8 cellular contexts compared by ENCODE assay signal in the genomic region with DNA sequence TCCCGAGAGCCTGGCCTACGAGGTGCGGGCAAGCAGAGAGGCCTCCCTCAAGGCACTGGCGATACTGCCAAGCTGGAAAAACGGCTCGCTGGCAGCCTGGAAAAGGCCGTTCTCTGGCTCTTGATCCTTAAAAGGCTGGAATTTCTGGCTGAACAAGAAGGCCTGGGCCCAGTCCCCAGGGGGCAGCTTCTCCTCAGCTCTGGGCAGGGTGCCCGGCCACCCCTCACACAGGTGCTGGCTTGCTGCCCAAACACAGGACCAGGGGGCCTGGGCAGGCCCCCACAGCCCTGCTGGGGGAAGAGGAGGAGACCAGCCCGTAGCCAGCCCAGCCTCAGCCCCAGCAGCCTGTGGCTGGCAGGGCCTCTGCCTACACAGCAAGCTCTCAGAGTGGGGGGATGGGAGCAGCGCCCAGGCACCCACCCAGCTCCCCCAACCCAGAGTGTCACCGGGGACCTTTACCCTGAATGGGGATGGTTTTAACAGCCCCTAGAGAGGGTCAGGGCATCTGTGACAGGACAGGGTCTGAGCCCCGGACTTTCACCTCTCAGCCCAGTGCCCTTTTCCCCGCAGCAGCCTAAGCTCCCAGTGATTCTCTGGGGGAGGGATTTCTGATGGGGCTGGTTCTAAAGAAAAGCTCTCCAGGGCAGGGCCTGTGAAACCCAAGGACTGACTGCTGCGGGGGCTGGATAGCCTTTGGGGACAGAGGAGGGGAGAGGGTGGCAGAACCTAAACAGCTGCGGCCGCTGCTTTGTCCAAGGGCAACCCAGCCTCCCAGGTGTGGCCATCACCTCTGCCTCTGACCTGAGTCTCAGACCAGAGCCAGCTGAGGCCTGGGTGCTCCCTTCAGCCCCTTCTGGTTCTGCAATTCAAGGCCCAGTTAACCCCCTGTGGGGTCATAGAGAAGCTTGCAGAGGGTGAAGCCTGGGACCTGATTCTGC. TPM values are rescaled to one million over a fixed set of nuclear protein-coding genes. Genes with fewer than 3 reads are reported as not detected.
DNase-seq lines count a peak whose midpoint lies in the region; ATAC-seq and TF ChIP-seq lines count a peak whose summit lies in the region.

No MANE protein-coding gene starts in this region.

- no peak for DNase-seq in A673 (ENCODE audit: low spot score)
- DNase-seq in NCI-H1105 treated with DMSO at 0.1 percent for 48 hours (lab: John Stamatoyannopoulos, UW), result peak; percentile 95
- peak in 44 of 56 donors; percentile 19 to 84 (median 63) for DNase-seq in amygdala (lab: John Stamatoyannopoulos, UW)
- DNase-seq in hypothalamus (lab: John Stamatoyannopoulos, UW), result peak in 45 of 51 donors; percentile 21 to 90 (median 68)
- DNase-seq in smooth muscle cell (lab: John Stamatoyannopoulos, UW; ENCODE audit: unreplicated experiment), result no peak
- no peak for DNase-seq in activated naive CD4-positive, alpha-beta T cell treated with anti-CD3 and anti-CD28 coated beads, Interleukin-2, amount 50 U/mL, for 72 hours (ENCODE audit: low spot score in 2 of 2)
- DNase-seq in NCI-H1930 (lab: John Stamatoyannopoulos, UW), result no peak

- BruUV-seq in A673 (replicated peaks; lab: Mats Ljungman, UMichigan), result no TSS peak

- peak overlapping the region; percentile 1 for H3K4me2 ChIP-seq in smooth muscle cell

- H3K9me3 Mint-ChIP-seq in activated naive CD4-positive, alpha-beta T cell treated with anti-CD3 and anti-CD28 coated beads, Interleukin-2, amount 50 U/mL, for 72 hours, result peaks cover 0 to 5% of the 10 kb centered on the region in 2 donors

- ATAC-seq in activated naive CD4-positive, alpha-beta T cell treated with anti-CD3 and anti-CD28 coated beads, Interleukin-2, amount 50 U/mL, for 72 hours, result no peak
- no peak for ATAC-seq in HG03432 (IDR thresholded peaks at IDR 0.05; ENCODE audit: unreplicated experiment)

- peaks cover 13% of the 10 kb centered on the region for H3K4me1 ChIP-seq in A673 (ENCODE audit: insufficient read depth, low read length, poor library complexity, severe bottlenecking)
- H3K4me1 ChIP-seq in smooth muscle cell (ENCODE audit: low read depth), result peaks cover 37% of the 10 kb centered on the region

- intact Hi-C loops in A673 (cut with micrococcal nuclease; ENCODE audit: unreplicated experiment), result no loop called here

- peak overlapping the region; percentile 31 for H3K27ac ChIP-seq in A673 (ENCODE audit: low read depth, low read length, poor library complexity, severe bottlenecking)
- H3K27ac ChIP-seq in smooth muscle cell (ENCODE audit: low read depth), result peak overlapping the region; percentile 70

- H3K4me3 ChIP-seq in A673 (ENCODE audit: low read depth, low read length, poor library complexity, severe bottlenecking) (no peak overlapping the region), smooth muscle cell (no peak overlapping the region)

- TF ChIP-seq CTCF in A673 (conservative IDR thresholded peaks at IDR 0.05; ENCODE audit: low read depth, low read length) (no peak), smooth muscle cell (IDR thresholded peaks at IDR 0.05; ENCODE audit: borderline replicate concordance, insufficient read depth, poor library complexity, severe bottlenecking) (no peak)

- no peaks in the 10 kb centered on the region for H3K36me3 ChIP-seq in A673 (ENCODE audit: insufficient read depth, low read length, poor library complexity, severe bottlenecking)
- no peaks in the 10 kb centered on the region for H3K36me3 ChIP-seq in smooth muscle cell (ENCODE audit: low read depth)

- WGBS in smooth muscle cell (ENCODE audit: low lambda C conversion rate), result 72% methylated on average over 16 of the region's 16 CpGs

- no peaks in the 10 kb centered on the region for H3K27me3 ChIP-seq in A673 (replicated peaks; ENCODE audit: insufficient read depth, low read depth, low read length, poor library complexity)
- no peaks in the 10 kb centered on the region for H3K27me3 ChIP-seq in smooth muscle cell (ENCODE audit: low read depth)

- no peaks in the 10 kb centered on the region for H3K36me3 Mint-ChIP-seq in activated naive CD4-positive, alpha-beta T cell treated with anti-CD3 and anti-CD28 coated beads, Interleukin-2, amount 50 U/mL, for 72 hours

- CTCF ChIA-PET in A673 (lab: Charles Lee), result no interaction called here

- no peak overlapping the region for H3K27ac Mint-ChIP-seq in activated naive CD4-positive, alpha-beta T cell treated with anti-CD3 and anti-CD28 coated beads, Interleukin-2, amount 50 U/mL, for 72 hours

- no peaks in the 10 kb centered on the region for H4K20me1 ChIP-seq in smooth muscle cell (ENCODE audit: low read depth)

- H3K9ac ChIP-seq in smooth muscle cell (ENCODE audit: low read depth), result peak overlapping the region; percentile 7

- H3K79me2 ChIP-seq in smooth muscle cell (ENCODE audit: low read depth), result no peaks in the 10 kb centered on the region

- POLR2A ChIA-PET in A673 (lab: Charles Lee; ENCODE audit: low non-redundant PET), result no interaction called here

- H2AFZ ChIP-seq in smooth muscle cell (ENCODE audit: low read depth), result peak overlapping the region; percentile 68

- H3K9me3 ChIP-seq in A673 (ENCODE audit: low read depth, low read length, poor library complexity, severe bottlenecking) (no peaks in the 10 kb centered on the region), smooth muscle cell (replicated peaks; ENCODE audit: low read depth) (no peaks in the 10 kb centered on the region)

- H3F3A ChIP-seq in smooth muscle cell (ENCODE audit: low read depth), result no peaks in the 10 kb centered on the region

RNA-seq across cellular contexts. Expression of a gene that starts 38.6 kb away (rescaled TPM):
- total RNA-seq in A673 (2021) (19.3 and 24.4 TPM in 2 replicates), smooth muscle cell (39.8 and 46.8 TPM in 2 replicates)
- polyA plus RNA-seq in smooth muscle cell, result 29.1 and 29.3 TPM in 2 replicates
- total RNA-seq in activated naive CD4-positive, alpha-beta T cell treated with anti-CD3 and anti-CD28 coated beads, Interleukin-2, amount 50 U/mL, for 72 hours, result 10 to 100 TPM; 25.7 to 85.5 TPM

Comparison
In these comparisons a context has a peak if more than half of its experiments do, and no peak if none do; other contexts are left out.
1. DNase-seq: peak in NCI-H1105 treated with DMSO at 0.1 percent for 48 hours (single experiment), amygdala (44 of 56) and hypothalamus (45 of 51); none in A673 (single experiment), smooth muscle cell (single experiment), activated naive CD4-positive, alpha-beta T cell treated with anti-CD3 and anti-CD28 coated beads, Interleukin-2, amount 50 U/mL, for 72 hours (0 of 2) and NCI-H1930 (0 of 2).